In genomic region chr20:45358282-45359068, GRCh38 we compare ENCODE assay signal across 1 cellular context.
TF ChIP-seq lines count a peak whose summit lies in the region.

No MANE protein-coding gene starts in this region.

TF ChIP-seq in HepG2, 621 proteins besides CTCF, POLR2A, EP300 and RAD21 (continued from another document and continues in another):
- TF ChIP-seq MNT (IDR thresholded peaks at IDR 0.05) (peak; percentile 94), ZNF567 (CRISPR knock-in tag; IDR thresholded peaks at IDR 0.05; ENCODE audit: borderline replicate concordance) (0 out of 2 replicates have a peak, but pooled peaks have one; percentile 26), ATF2 (CRISPR knock-in tag; IDR thresholded peaks at IDR 0.05) (peak; percentile 50; the same call in 1 of the 2 replicates), TGIF2 (CRISPR knock-in tag; IDR thresholded peaks at IDR 0.05) (peak; percentile 83), HMGXB4 (CRISPR knock-in tag; IDR thresholded peaks at IDR 0.05; ENCODE audit: borderline replicate concordance in 1 of 2, low read depth in 1 of 2) (0 out of 4 replicates have a peak, but pooled peaks of 1 of the 2 experiments have one; percentile 16), HNRNPK (IDR thresholded peaks at IDR 0.05; ENCODE audit: low read depth, low read length, poor library complexity, severe bottlenecking) (peak; percentile 73), GATAD1 (CRISPR knock-in tag; IDR thresholded peaks at IDR 0.05) (peak; percentile 11; the same call in 1 of the 2 replicates), GATAD2A (CRISPR knock-in tag; IDR thresholded peaks at IDR 0.05) (peak; percentile 10), SUZ12 (IDR thresholded peaks at IDR 0.05; ENCODE audit: low read depth, low read length) (no peak), HINFP (CRISPR knock-in tag; IDR thresholded peaks at IDR 0.05; ENCODE audit: low read depth) (peak; percentile 32; the same call in 1 of the 2 replicates), ZNF281 (CRISPR knock-in tag; IDR thresholded peaks at IDR 0.05; ENCODE audit: borderline replicate concordance) (peak; percentile 55; the same call in 1 of the 2 replicates), MAX (IDR thresholded peaks at IDR 0.05) (peak; percentile 88), ZNF709 (CRISPR knock-in tag; IDR thresholded peaks at IDR 0.05) (0 out of 2 replicates have a peak, but pooled peaks have one; percentile 7), RARA (CRISPR knock-in tag; IDR thresholded peaks at IDR 0.05) (peak; percentile 76), ZNF510 (CRISPR knock-in tag; IDR thresholded peaks at IDR 0.05; ENCODE audit: low read depth) (0 out of 2 replicates have a peak, but pooled peaks have one; percentile 47), MYC (CRISPR knock-in tag; IDR thresholded peaks at IDR 0.05; ENCODE audit: borderline replicate concordance) (peak; percentile 78), FOSL2 (CRISPR knock-in tag; IDR thresholded peaks at IDR 0.05) (peak; percentile 37), SOX13 (IDR thresholded peaks at IDR 0.05) (no peak), SOX13 (CRISPR knock-in tag; conservative IDR thresholded peaks at IDR 0.05 in 1 of 2, IDR thresholded peaks at IDR 0.05 in 1 of 2) (peak in 1 of 2 experiments; percentile 21; a peak in 1 of 4 replicates), ZSCAN20 (CRISPR knock-in tag; IDR thresholded peaks at IDR 0.05; ENCODE audit: borderline replicate concordance) (no peak), ZNF589 (CRISPR knock-in tag; conservative IDR thresholded peaks at IDR 0.05) (no peak), THRA (CRISPR knock-in tag; IDR thresholded peaks at IDR 0.05; ENCODE audit: borderline replicate concordance) (0 out of 2 replicates have a peak, but pooled peaks have one; percentile 11), MTERF4 (CRISPR knock-in tag; IDR thresholded peaks at IDR 0.05) (0 out of 2 replicates have a peak, but pooled peaks have one; percentile 6), PPARG (CRISPR knock-in tag; conservative IDR thresholded peaks at IDR 0.05) (peak; percentile 52; the same call in 1 of the 2 replicates), HIC2 (CRISPR knock-in tag; IDR thresholded peaks at IDR 0.05; ENCODE audit: low read depth) (no peak), ZNF556 (CRISPR knock-in tag; IDR thresholded peaks at IDR 0.05; ENCODE audit: borderline replicate concordance) (0 out of 2 replicates have a peak, but pooled peaks have one; percentile 71), ZNF124 (CRISPR knock-in tag; IDR thresholded peaks at IDR 0.05) (no peak), SNAI1 (CRISPR knock-in tag; IDR thresholded peaks at IDR 0.05; ENCODE audit: borderline replicate concordance) (0 out of 2 replicates have a peak, but pooled peaks have one; percentile 25), ZNF329 (CRISPR knock-in tag; IDR thresholded peaks at IDR 0.05; ENCODE audit: low read depth) (no peak; the same call in 1 of the 2 replicates), SPEN (CRISPR knock-in tag; IDR thresholded peaks at IDR 0.05; ENCODE audit: low read depth) (0 out of 2 replicates have a peak, but pooled peaks have one; percentile 10), SKI (IDR thresholded peaks at IDR 0.05; ENCODE audit: partially characterized antibody) (peak; percentile 44), LCORL (IDR thresholded peaks at IDR 0.05) (0 out of 2 replicates have a peak, but pooled peaks have one; percentile 17), LCORL (CRISPR knock-in tag; IDR thresholded peaks at IDR 0.05) (peak; percentile 96), ZNF557 (CRISPR knock-in tag; IDR thresholded peaks at IDR 0.05) (0 out of 2 replicates have a peak, but pooled peaks have one; percentile 41), IRF2 (CRISPR knock-in tag; IDR thresholded peaks at IDR 0.05) (peak; percentile 13; the same call in 1 of the 2 replicates), ZNF704 (CRISPR knock-in tag; IDR thresholded peaks at IDR 0.05; ENCODE audit: borderline replicate concordance) (no peak), ZNF101 (CRISPR knock-in tag; IDR thresholded peaks at IDR 0.05; ENCODE audit: borderline replicate concordance, low read depth) (no peak), SP4 (CRISPR knock-in tag; IDR thresholded peaks at IDR 0.05) (no peak), ZHX1 (CRISPR knock-in tag; IDR thresholded peaks at IDR 0.05; ENCODE audit: low read depth) (peak; percentile 9; the same call in 1 of the 2 replicates), MED8 (CRISPR knock-in tag; IDR thresholded peaks at IDR 0.05; ENCODE audit: insufficient replicate concordance) (peak; percentile 25), SAP130 (CRISPR knock-in tag; IDR thresholded peaks at IDR 0.05; ENCODE audit: low read depth) (peak; percentile 90), TBX2 (CRISPR knock-in tag; IDR thresholded peaks at IDR 0.05; ENCODE audit: borderline replicate concordance) (peak; percentile 50), FOXA3 (CRISPR knock-in tag; IDR thresholded peaks at IDR 0.05) (peak; percentile 31; the same call in 1 of the 2 replicates)
